ENCODE assay signal across 17 cellular contexts in the genomic region with DNA sequence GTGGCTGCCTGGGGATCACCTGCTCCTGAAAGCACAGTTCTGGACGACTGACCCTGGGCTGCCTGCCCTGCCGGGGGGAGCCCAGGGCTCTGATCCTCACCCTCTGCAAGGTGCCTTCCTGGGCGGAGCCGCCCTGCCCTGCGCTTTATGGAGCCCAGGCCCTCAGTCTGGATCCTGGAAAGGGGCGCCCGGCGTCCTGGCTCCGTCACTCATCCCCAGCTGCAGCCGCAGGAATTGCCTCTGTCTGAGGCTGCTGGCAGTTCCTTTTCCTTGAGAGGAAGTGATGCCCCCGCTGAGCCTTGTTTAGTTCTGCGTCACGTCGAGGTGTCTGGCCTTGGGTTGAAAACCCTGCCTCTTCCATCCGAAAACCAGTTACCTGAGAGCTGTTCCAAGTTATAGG. TPM values are rescaled to one million over a fixed set of nuclear protein-coding genes. Genes with fewer than 3 reads are reported as not detected.
DNase-seq lines count a peak whose midpoint lies in the region; ATAC-seq, FAIRE-seq and TF ChIP-seq lines count a peak whose summit lies in the region.
"Had no signal": no experiment of that assay in that cellular context is flagged by ENCODE, and none has a peak within 500 bp of the region (broad histone marks: within the 10 kb centered on the region; RNA-seq: fewer than 3 reads in every experiment).

No MANE protein-coding gene starts in this region.

- H3K27ac ChIP-seq in endothelial cell of umbilical vein (ENCODE audit: insufficient read depth, low read depth, low read length) (peak overlapping the region; percentile 97), pancreas (peak overlapping the region; percentile 16 to 98 (median 94))
- H3K27ac ChIP-seq: VCaP had no signal

- H3K79me2 ChIP-seq in endothelial cell of umbilical vein (ENCODE audit: control insufficient read depth, insufficient read depth, low read length), result peaks cover 52% of the 10 kb centered on the region

- H3K27me3 ChIP-seq in endothelial cell of umbilical vein (ENCODE audit: control insufficient read depth in 2 of 2, insufficient read depth in 2 of 2, low read length in 2 of 2), result no peaks in the 10 kb centered on the region
- no peaks in the 10 kb centered on the region for H3K27me3 ChIP-seq in pancreas

- H3K4me3 ChIP-seq in endothelial cell of umbilical vein (replicated peaks in 1 of 3; ENCODE audit: insufficient read depth in 1 of 3, low read depth in 1 of 3, low read length in 3 of 3) (no peak overlapping the region), pancreas (no peak overlapping the region)
- H3K4me3 ChIP-seq: GM12878 had no signal

- intact Hi-C loops in Right ventricle myocardium superior (cut with DNase I), result no loop called here
- intact Hi-C loops in left cardiac atrium (cut with DNase I), result no loop called here
- intact Hi-C loops in endothelial cell of umbilical vein (cut with micrococcal nuclease), result no loop called here
- intact Hi-C loops in pancreas (cut with DNase I), result no loop called here

- ATAC-seq in Right ventricle myocardium superior (ENCODE audit: poor library complexity) (no peak), left cardiac atrium (no peak), pancreas (no peak)
- ATAC-seq: GM12878 had no signal

- no peaks in the 10 kb centered on the region for H4K20me1 ChIP-seq in endothelial cell of umbilical vein (replicated peaks; ENCODE audit: control insufficient read depth, extremely low read depth, insufficient read depth, low read length)

- BruUV-seq in endothelial cell of umbilical vein (replicated peaks; lab: Mats Ljungman, UMichigan), result no TSS peak

- POLR2A ChIA-PET in endothelial cell of umbilical vein (lab: Charles Lee), result no interaction called here

- FAIRE-seq in endothelial cell of umbilical vein (lab: Jason Lieb, UNC) (no peak), pancreas (lab: Jason Lieb, UNC) (no peak)
- FAIRE-seq: endometrium, GM12878, GM19239, H1 had no signal

- H3K9me1 ChIP-seq in endothelial cell of umbilical vein (replicated peaks; ENCODE audit: control insufficient read depth, extremely low read depth, insufficient read depth, low read length), result no peaks in the 10 kb centered on the region

- H3K4me1 ChIP-seq in endothelial cell of umbilical vein (ENCODE audit: control insufficient read depth, extremely low read depth, insufficient read depth, low read length) (peaks cover 59% of the 10 kb centered on the region), pancreas (peaks cover 27 to 49% (median 37%) of the 10 kb centered on the region in 3 donors)

- no peak overlapping the region for H3K4me2 ChIP-seq in endothelial cell of umbilical vein (ENCODE audit: insufficient read depth, low read length)

- dilution Hi-C loops in endothelial cell of umbilical vein (cut with MboI; ENCODE audit: extremely low pct_ligation_motif_present, low sequenced_read_pairs), result no loop called here

- H3K9ac ChIP-seq in endothelial cell of umbilical vein (replicated peaks; ENCODE audit: extremely low read depth, insufficient read depth, low read length), result peak overlapping the region; percentile 20

- TF ChIP-seq CTCF in endothelial cell of umbilical vein (IDR thresholded peaks at IDR 0.05; ENCODE audit: extremely low read depth in 1 of 2, insufficient read depth in 1 of 2, low read depth in 1 of 2, low read length in 2 of 2) (no peak), pancreas (IDR thresholded peaks at IDR 0.05) (no peak)

- peaks cover 6 to 10% of the 10 kb centered on the region in 2 experiments for H3K36me3 ChIP-seq in endothelial cell of umbilical vein (ENCODE audit: control insufficient read depth in 2 of 2, extremely low read depth in 1 of 2, insufficient read depth in 2 of 2, low read length in 2 of 2)
- H3K36me3 ChIP-seq in pancreas, result peaks cover 7 to 17% (median 9%) of the 10 kb centered on the region in 3 donors

- DNase-seq in Right ventricle myocardium superior (peak; percentile 40), left cardiac atrium (no peak), endothelial cell of umbilical vein (ENCODE audit: low read depth, low spot score) (peak; percentile 56), pancreas (peak in 4 of 6 donors; percentile 25 to 58 (median 30)), UCSD-AML1 (lab: John Stamatoyannopoulos, UW; ENCODE audit: unreplicated experiment) (no peak), amniotic stem cell (lab: John Stamatoyannopoulos, UW) (no peak), RPMI8226 (no peak)
- no peak for DNase-seq in effector CD8-positive, alpha-beta T cell (lab: John Stamatoyannopoulos, UW)
- DNase-seq: activated CD8-positive, alpha-beta memory T cell treated with anti-CD3 and anti-CD28 coated beads, Interleukin-2, amount 50 U/mL, for 4 hours; DMS79; midbrain; NCI-H524 treated with DMSO at 0.1 percent for 48 hours had no signal

- no peak overlapping the region for H2AFZ ChIP-seq in endothelial cell of umbilical vein (ENCODE audit: low read depth, low read length)

- CTCF ChIA-PET in endothelial cell of umbilical vein (lab: Charles Lee), result interaction anchor here (1.3 kb wide), 1 partner anchor 23 kb away, joined by 3 read pairs; no protein-coding TSS in a partner anchor

- no peaks in the 10 kb centered on the region for H3K9me3 ChIP-seq in endothelial cell of umbilical vein (replicated peaks; ENCODE audit: control insufficient read depth, insufficient read depth, low read length)
- no peaks in the 10 kb centered on the region for H3K9me3 ChIP-seq in pancreas

- WGBS in pancreas, 2 donors, result 83 to 84% methylated on average over 15 of the region's 15 CpGs

- no peak for TF ChIP-seq POLR2A in endothelial cell of umbilical vein (IDR thresholded peaks at IDR 0.05; ENCODE audit: low read depth, low read length)

TF ChIP-seq in endothelial cell of umbilical vein, 7 proteins besides CTCF, POLR2A, EP300 and RAD21:
- TF ChIP-seq JUN (IDR thresholded peaks at IDR 0.05; ENCODE audit: borderline replicate concordance, insufficient read depth, insufficient read length, low read depth) (no peak), FOS (IDR thresholded peaks at IDR 0.05; ENCODE audit: borderline replicate concordance, insufficient read depth, low read length) (peak; percentile 36), EZH2 (IDR thresholded peaks at IDR 0.05; ENCODE audit: borderline replicate concordance, low read depth, low read length, severe bottlenecking) (no peak)

RNA-seq across cellular contexts. Expression of a gene that starts 5.2 kb away (rescaled TPM):
- 59.4 TPM for total RNA-seq in Right ventricle myocardium superior
- total RNA-seq in left cardiac atrium, result 10 to 100 TPM; 43.6 to 73.1 TPM
- total RNA-seq in endothelial cell of umbilical vein, result 39.4 and 66.9 TPM in 2 replicates
- 22.2 and 23.3 TPM in 2 replicates for polyA plus RNA-seq in endothelial cell of umbilical vein
- 10.8 and 13.7 TPM in 2 replicates for polyA plus RNA-seq in endothelial cell of umbilical vein (2011; cell fraction: cytosol; rRNA removed)
- polyA plus RNA-seq in endothelial cell of umbilical vein (2011; cell fraction: nucleus; rRNA removed), result 167 and 174 TPM in 2 replicates
- polyA plus RNA-seq in endothelial cell of umbilical vein (2012), result 16.7 and 23.2 TPM in 2 replicates
- polyA minus RNA-seq in endothelial cell of umbilical vein, result 13.0 and 16.2 TPM in 2 replicates
- 27.5 TPM for polyA minus RNA-seq in endothelial cell of umbilical vein (2011; cell fraction: cytosol; rRNA and poly(A)+ RNA removed)
- 25.4 and 68.6 TPM in 2 replicates for polyA minus RNA-seq in endothelial cell of umbilical vein (2011; cell fraction: nucleus; rRNA and poly(A)+ RNA removed)
- 10 to 100 TPM; 21.1 to 43.2 (median 23.4) TPM for total RNA-seq in pancreas
- 10 to 100 TPM; 42.6 to 71.2 TPM for polyA plus RNA-seq in pancreas

RNA-seq across cellular contexts. Expression of a gene that starts 20.3 kb away (rescaled TPM):
- 0.30 TPM for total RNA-seq in Right ventricle myocardium superior
- under 1 TPM; 0.18 to 0.31 TPM for total RNA-seq in left cardiac atrium
- total RNA-seq in endothelial cell of umbilical vein, result not detected in 2 replicates
- polyA plus RNA-seq in endothelial cell of umbilical vein, result 0.41 and 0.48 TPM in 2 replicates
- 0.07 and 0.22 TPM in 2 replicates for polyA plus RNA-seq in endothelial cell of umbilical vein (2011; cell fraction: cytosol; rRNA removed)
- polyA plus RNA-seq in endothelial cell of umbilical vein (2011; cell fraction: nucleus; rRNA removed), result 0.25 and 0.66 TPM in 2 replicates
- 0.07 TPM in 2 replicates for polyA plus RNA-seq in endothelial cell of umbilical vein (2012)
- 0.15 TPM in 1 of 2 replicates, not detected in the other for polyA minus RNA-seq in endothelial cell of umbilical vein
- polyA minus RNA-seq in endothelial cell of umbilical vein (2011; cell fraction: cytosol; rRNA and poly(A)+ RNA removed), result 21.1 TPM
- polyA minus RNA-seq in endothelial cell of umbilical vein (2011; cell fraction: nucleus; rRNA and poly(A)+ RNA removed), result 0.48 and 0.91 TPM in 2 replicates
- 10 to 100 TPM; 15.2 to 27.5 (median 21.3) TPM for total RNA-seq in pancreas
- 10 to 100 TPM; 29.0 to 58.9 TPM for polyA plus RNA-seq in pancreas

RNA-seq across cellular contexts. Expression of a gene that starts 31.5 kb away (rescaled TPM):
- total RNA-seq in Right ventricle myocardium superior (29.2 TPM), left cardiac atrium (10 to 100 TPM; 26.9 to 42.4 TPM), endothelial cell of umbilical vein (114 and 116 TPM in 2 replicates), pancreas (10 to 100 TPM; 45.0 to 73.2 (median 58.3) TPM)
- polyA plus RNA-seq in endothelial cell of umbilical vein (57.8 and 86.5 TPM in 2 replicates), pancreas (100 to 1,000 TPM in 1 of 2 donors, 10 to 100 TPM in 1; 92.7 to 166 TPM)
- 25.1 and 38.8 TPM in 2 replicates for polyA plus RNA-seq in endothelial cell of umbilical vein (2011; cell fraction: cytosol; rRNA removed)
- polyA plus RNA-seq in endothelial cell of umbilical vein (2011; cell fraction: nucleus; rRNA removed), result 99.5 and 107 TPM in 2 replicates
- polyA plus RNA-seq in endothelial cell of umbilical vein (2012), result 48.4 and 56.9 TPM in 2 replicates
- 39.2 and 47.6 TPM in 2 replicates for polyA minus RNA-seq in endothelial cell of umbilical vein
- 50.1 TPM for polyA minus RNA-seq in endothelial cell of umbilical vein (2011; cell fraction: cytosol; rRNA and poly(A)+ RNA removed)
- polyA minus RNA-seq in endothelial cell of umbilical vein (2011; cell fraction: nucleus; rRNA and poly(A)+ RNA removed), result 38.4 and 74.9 TPM in 2 replicates

RNA-seq across cellular contexts. Expression of a gene that starts 34.1 kb away (rescaled TPM):
- total RNA-seq in Right ventricle myocardium superior (12.1 TPM), left cardiac atrium (10 to 100 TPM; 14.3 to 15.0 TPM), endothelial cell of umbilical vein (25.5 and 28.4 TPM in 2 replicates), pancreas (10 to 100 TPM in 4 of 6 donors, 1 to 10 TPM in 2; 6.7 to 12.0 (median 11.0) TPM)
- polyA plus RNA-seq in endothelial cell of umbilical vein (40.4 and 49.7 TPM in 2 replicates), pancreas (10 to 100 TPM; 45.6 to 46.1 TPM)
- 48.3 and 57.1 TPM in 2 replicates for polyA plus RNA-seq in endothelial cell of umbilical vein (2011; cell fraction: cytosol; rRNA removed)
- 29.1 and 31.2 TPM in 2 replicates for polyA plus RNA-seq in endothelial cell of umbilical vein (2011; cell fraction: nucleus; rRNA removed)
- 18.9 and 27.6 TPM in 2 replicates for polyA plus RNA-seq in endothelial cell of umbilical vein (2012)
- 11.4 and 14.3 TPM in 2 replicates for polyA minus RNA-seq in endothelial cell of umbilical vein
- 39.1 TPM for polyA minus RNA-seq in endothelial cell of umbilical vein (2011; cell fraction: cytosol; rRNA and poly(A)+ RNA removed)
- polyA minus RNA-seq in endothelial cell of umbilical vein (2011; cell fraction: nucleus; rRNA and poly(A)+ RNA removed), result 4.4 and 6.7 TPM in 2 replicates

Comparison
In these comparisons a context has a peak if more than half of its experiments do, and no peak if none do; other contexts are left out.
1. DNase-seq: peak in Right ventricle myocardium superior (single experiment), endothelial cell of umbilical vein (single experiment) and pancreas (4 of 6); none in left cardiac atrium (single experiment), effector CD8-positive, alpha-beta T cell (single experiment), UCSD-AML1 (single experiment), amniotic stem cell (single experiment) and RPMI8226 (single experiment).
2. RNA of a gene that starts 20.3 kb away (total RNA-seq): 15.2 to 27.5 TPM in pancreas; 0.18 to 0.31 TPM in left cardiac atrium, 0.30 TPM in Right ventricle myocardium superior (single experiment) and not detected in endothelial cell of umbilical vein; every median in the first group is over 10 times any median in the second.